6 cellular contexts compared by ENCODE assay signal in genomic region chr16:680967-681745, GRCh38. TPM values are rescaled to one million over a fixed set of nuclear protein-coding genes. Genes with fewer than 3 reads are reported as not detected.
DNase-seq lines count a peak whose midpoint lies in the region; ATAC-seq and TF ChIP-seq lines count a peak whose summit lies in the region.

No MANE protein-coding gene starts in this region.

- peak overlapping the region; percentile 58 for H3K4me3 ChIP-seq in CD4-positive, CD25-positive, alpha-beta regulatory T cell (ENCODE audit: low read depth, low read length)
- H3K4me3 ChIP-seq in LNCaP clone FGC (ENCODE audit: low read depth, low read length) (peak overlapping the region; percentile 72), prostate gland (peak overlapping the region; percentile 69 to 82)

- no peaks in the 10 kb centered on the region for H3K27me3 Mint-ChIP-seq in CD4-positive, CD25-positive, alpha-beta regulatory T cell

- H3K4me1 ChIP-seq in CD4-positive, CD25-positive, alpha-beta regulatory T cell (ENCODE audit: control insufficient read depth, insufficient read depth, low read length, poor library complexity, severe bottlenecking): peaks cover 43% of the 10 kb centered on the region
- peaks cover 25% of the 10 kb centered on the region for H3K4me1 ChIP-seq in prostate gland (replicated peaks)

- H3K27ac Mint-ChIP-seq in CD4-positive, CD25-positive, alpha-beta regulatory T cell: peak overlapping the region in 1 of 3 donors; percentile 69

- peaks cover 0 to 44% (median 5%) of the 10 kb centered on the region in 4 donors for H3K4me1 Mint-ChIP-seq in CD4-positive, CD25-positive, alpha-beta regulatory T cell

- H3K27me3 ChIP-seq in CD4-positive, CD25-positive, alpha-beta regulatory T cell (ENCODE audit: control insufficient read depth, insufficient read depth, low read length): no peaks in the 10 kb centered on the region
- H3K27me3 ChIP-seq in prostate gland (replicated peaks; ENCODE audit: insufficient read depth): no peaks in the 10 kb centered on the region

- no peaks in the 10 kb centered on the region for H3K9me3 Mint-ChIP-seq in CD4-positive, CD25-positive, alpha-beta regulatory T cell

- H3K9me3 ChIP-seq in CD4-positive, CD25-positive, alpha-beta regulatory T cell (ENCODE audit: control insufficient read depth in 2 of 2, low read length in 2 of 2): no peaks in the 10 kb centered on the region
- H3K9me3 ChIP-seq in prostate gland: no peaks in the 10 kb centered on the region

- no peak for DNase-seq in CD4-positive, CD25-positive, alpha-beta regulatory T cell
- DNase-seq in LNCaP clone FGC (ENCODE audit: low read depth) (peak; percentile 70), dermis blood vessel endothelial cell (peak; percentile 55), prostate gland (ENCODE audit: low spot score) (no peak), DMS114 treated with DMSO at 0.1 percent for 48 hours (lab: John Stamatoyannopoulos, UW; ENCODE audit: unreplicated experiment) (no peak), SIG-M5 treated with dmso at 0.1 percent for 504 hours (lab: John Stamatoyannopoulos, UW; ENCODE audit: unreplicated experiment) (no peak)

- peaks cover 3% of the 10 kb centered on the region for H3K36me3 Mint-ChIP-seq in CD4-positive, CD25-positive, alpha-beta regulatory T cell

- TF ChIP-seq POLR2A in prostate gland (IDR thresholded peaks at IDR 0.05): no peak

- H3K4me3 Mint-ChIP-seq in CD4-positive, CD25-positive, alpha-beta regulatory T cell: peak overlapping the region; percentile 76 to 86 (median 76)

- TF ChIP-seq CTCF in LNCaP clone FGC (IDR thresholded peaks at IDR 0.05; ENCODE audit: control insufficient read depth, extremely low read depth, insufficient read depth): peak; percentile 19; the same call in 1 of the 2 replicates
- TF ChIP-seq CTCF in prostate gland (IDR thresholded peaks at IDR 0.05): no peak

- intact Hi-C loops in prostate gland (cut with DNase I): no loop called here

- peaks cover 9% of the 10 kb centered on the region for H3K36me3 ChIP-seq in CD4-positive, CD25-positive, alpha-beta regulatory T cell (ENCODE audit: control insufficient read depth, insufficient read depth, low read length)
- H3K36me3 ChIP-seq in prostate gland: peaks cover 7 to 10% of the 10 kb centered on the region in 2 donors

- 42% methylated on average over 44 of the region's 44 CpGs for WGBS in prostate gland

- H3K27ac ChIP-seq in CD4-positive, CD25-positive, alpha-beta regulatory T cell (ENCODE audit: insufficient read depth, low read length, poor library complexity, severe bottlenecking): peak overlapping the region; percentile 81
- peak overlapping the region; percentile 88 to 93 for H3K27ac ChIP-seq in prostate gland

- no peak for ATAC-seq in CD4-positive, CD25-positive, alpha-beta regulatory T cell (ENCODE audit: low read depth in 2 of 2)

RNA-seq across cellular contexts. Expression of gene STUB1, which starts 0.9 kb away (rescaled TPM):
- total RNA-seq in CD4-positive, CD25-positive, alpha-beta regulatory T cell: 63.2 TPM
- polyA plus RNA-seq in CD4-positive, CD25-positive, alpha-beta regulatory T cell: 100 to 1,000 TPM; 117 to 142 (median 135) TPM
- total RNA-seq in dermis blood vessel endothelial cell (93.9 and 94.1 TPM in 2 replicates), prostate gland (100 to 1,000 TPM; 173 to 255 TPM)

RNA-seq across cellular contexts. Expression of gene JMJD8, which starts 3.0 kb away (rescaled TPM):
- total RNA-seq in CD4-positive, CD25-positive, alpha-beta regulatory T cell: 22.7 TPM
- 10 to 100 TPM; 29.2 to 36.2 (median 33.4) TPM for polyA plus RNA-seq in CD4-positive, CD25-positive, alpha-beta regulatory T cell
- total RNA-seq in dermis blood vessel endothelial cell (34.9 and 45.7 TPM in 2 replicates), prostate gland (100 to 1,000 TPM; 121 to 132 TPM)

RNA-seq across cellular contexts. Expression of gene RHBDL1, which starts 5.7 kb away (rescaled TPM):
- 3.2 TPM for total RNA-seq in CD4-positive, CD25-positive, alpha-beta regulatory T cell
- 1 to 10 TPM in 1 of 4 donors, under 1 TPM in 2, not detected in 1; 0.49 to 1.5 (median 0.88) TPM for polyA plus RNA-seq in CD4-positive, CD25-positive, alpha-beta regulatory T cell
- total RNA-seq in dermis blood vessel endothelial cell (0.05 and 0.51 TPM in 2 replicates), prostate gland (1 to 10 TPM; 4.5 to 4.9 TPM)

RNA-seq across cellular contexts. Expression of gene WDR24, which starts 9.0 kb away (rescaled TPM):
- total RNA-seq in CD4-positive, CD25-positive, alpha-beta regulatory T cell: 8.9 TPM
- 10 to 100 TPM in 2 of 4 donors, 1 to 10 TPM in 2; 7.9 to 10.4 (median 10.0) TPM for polyA plus RNA-seq in CD4-positive, CD25-positive, alpha-beta regulatory T cell
- 2.7 and 5.3 TPM in 2 replicates for total RNA-seq in dermis blood vessel endothelial cell
- 10 to 100 TPM; 18.2 to 26.4 TPM for total RNA-seq in prostate gland

RNA-seq across cellular contexts. Expression of gene RHOT2, which starts 13.2 kb away (rescaled TPM):
- 212 TPM for total RNA-seq in CD4-positive, CD25-positive, alpha-beta regulatory T cell
- 10 to 100 TPM; 34.3 to 47.1 (median 38.4) TPM for polyA plus RNA-seq in CD4-positive, CD25-positive, alpha-beta regulatory T cell
- total RNA-seq in dermis blood vessel endothelial cell (32.9 and 49.0 TPM in 2 replicates), prostate gland (100 to 1,000 TPM; 101 to 169 TPM)

Comparison
In these comparisons a context has a peak if more than half of its experiments do, and no peak if none do; other contexts are left out.
1. DNase-seq: peak in LNCaP clone FGC (single experiment) and dermis blood vessel endothelial cell (single experiment); none in CD4-positive, CD25-positive, alpha-beta regulatory T cell (0 of 3), prostate gland (single experiment), DMS114 treated with DMSO at 0.1 percent for 48 hours (single experiment) and SIG-M5 treated with dmso at 0.1 percent for 504 hours (single experiment).
2. Peak in every context shown above with its lines, with median percentiles within 50 percentile points of each other: H3K4me3 ChIP-seq.